In the genomic region with DNA sequence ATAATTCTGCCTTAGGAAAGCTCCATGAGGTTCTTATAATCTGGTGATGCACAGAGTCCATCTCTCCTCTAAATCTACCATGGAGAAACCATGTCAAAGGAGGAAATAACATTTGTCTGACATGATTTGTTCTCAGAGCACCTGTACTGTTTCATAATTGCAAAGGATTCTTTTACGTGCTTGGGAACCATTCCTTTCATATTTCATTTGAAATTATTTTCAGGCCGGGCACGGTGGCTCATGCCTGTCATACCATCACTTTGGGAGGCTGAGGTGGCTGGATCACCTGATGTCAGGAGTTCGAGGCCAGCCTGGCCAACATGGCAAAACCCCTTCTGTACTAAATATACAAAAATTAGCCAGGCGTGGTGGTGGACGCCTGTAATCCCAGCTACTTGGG, we compare ENCODE assay signal across 15 cellular contexts.
"Had no signal": no experiment of that assay in that cellular context is flagged by ENCODE, and none has a peak within 500 bp of the region (broad histone marks: within the 10 kb centered on the region; RNA-seq: fewer than 3 reads in every experiment).

No MANE protein-coding gene starts in this region.

- H2AFZ ChIP-seq: parathyroid adenoma had no signal

- H3K4me3 ChIP-seq: adrenal gland, cardiac muscle cell, gastrocnemius medialis, heart right ventricle, right lobe of liver, spleen had no signal

- H3K4me1 ChIP-seq: parathyroid adenoma had no signal

- H3K9me3 Mint-ChIP-seq: activated naive CD4-positive, alpha-beta T cell treated with anti-CD3 and anti-CD28 coated beads, Interleukin-2, amount 50 U/mL, for 72 hours had no signal

- DNase-seq: activated CD4-positive, alpha-beta T cell treated with anti-CD3 and anti-CD28 coated beads for 1 hour; activated CD8-positive, alpha-beta memory T cell treated with anti-CD3 and anti-CD28 coated beads for 24 hours; activated gamma-delta T cell; adrenal gland; gastrocnemius medialis; heart right ventricle; left ventricle myocardium superior; right lobe of liver; spleen; stimulated activated naive CD4-positive, alpha-beta T cell; WERI-Rb-1 had no signal

- H3K36me3 Mint-ChIP-seq: activated naive CD4-positive, alpha-beta T cell treated with anti-CD3 and anti-CD28 coated beads, Interleukin-2, amount 50 U/mL, for 72 hours had no signal

- H3K27ac ChIP-seq: adrenal gland, cardiac muscle cell, heart right ventricle, parathyroid adenoma, right lobe of liver, spleen, WERI-Rb-1 had no signal

- ATAC-seq: activated naive CD4-positive, alpha-beta T cell treated with anti-CD3 and anti-CD28 coated beads, Interleukin-2, amount 50 U/mL, for 72 hours; gastrocnemius medialis; heart right ventricle; left ventricle myocardium superior; naive thymus-derived CD4-positive, alpha-beta T cell had no signal

- H3K9me3 ChIP-seq: adrenal gland, gastrocnemius medialis, heart right ventricle, right lobe of liver, spleen had no signal

- H3K36me3 ChIP-seq: adrenal gland, cardiac muscle cell, gastrocnemius medialis, heart right ventricle, right lobe of liver, spleen, WERI-Rb-1 had no signal

- H3K4me3 Mint-ChIP-seq: naive thymus-derived CD4-positive, alpha-beta T cell had no signal

- H3K79me2 ChIP-seq: parathyroid adenoma had no signal

- H3K9ac ChIP-seq: parathyroid adenoma had no signal

- H3K27me3 ChIP-seq: adrenal gland, cardiac muscle cell, gastrocnemius medialis, heart right ventricle, right lobe of liver, spleen had no signal

- H3K27ac Mint-ChIP-seq: activated naive CD4-positive, alpha-beta T cell treated with anti-CD3 and anti-CD28 coated beads, Interleukin-2, amount 50 U/mL, for 72 hours; naive thymus-derived CD4-positive, alpha-beta T cell had no signal
